14 cellular contexts compared by ENCODE assay signal in genomic region chr3:48436477-48436787, GRCh38. TPM values are rescaled to one million over a fixed set of nuclear protein-coding genes. Genes with fewer than 3 reads are reported as not detected.
DNase-seq lines count a peak whose midpoint lies in the region; ATAC-seq and TF ChIP-seq lines count a peak whose summit lies in the region.
"Had no signal": no experiment of that assay in that cellular context is flagged by ENCODE, and none has a peak within 500 bp of the region (broad histone marks: within the 10 kb centered on the region; RNA-seq: fewer than 3 reads in every experiment).

No MANE protein-coding gene starts in this region.

- H3K4me1 Mint-ChIP-seq in naive thymus-derived CD4-positive, alpha-beta T cell: peaks cover 16 to 43% (median 24%) of the 10 kb centered on the region in 7 donors

- H3K79me2 ChIP-seq in DOHH2 (ENCODE audit: control insufficient read depth, low read length): peaks cover 48% of the 10 kb centered on the region
- H3K79me2 ChIP-seq in SU-DHL-6 (ENCODE audit: insufficient read depth, low read length): peaks cover 19% of the 10 kb centered on the region

- H3K4me3 Mint-ChIP-seq in naive thymus-derived CD4-positive, alpha-beta T cell: no peak overlapping the region
- H3K4me3 Mint-ChIP-seq: activated CD4-positive, alpha-beta T cell treated with anti-CD3 and anti-CD28 coated beads, Interleukin-2, amount 10 ng/mL, durations not matched to agents 24 days and 14 days; CD4-positive, alpha-beta T cell; memory B cell had no signal

- TF ChIP-seq CTCF in DOHH2 (IDR thresholded peaks at IDR 0.05; ENCODE audit: low read depth, low read length, poor library complexity, severe bottlenecking): no peak
- TF ChIP-seq CTCF in SU-DHL-6 (IDR thresholded peaks at IDR 0.05; ENCODE audit: insufficient read depth, low read length, poor library complexity, severe bottlenecking): no peak
- no peak for TF ChIP-seq CTCF in foreskin keratinocyte (conservative IDR thresholded peaks at IDR 0.05)

- no peak overlapping the region for H2AFZ ChIP-seq in SU-DHL-6 (ENCODE audit: low read depth, low read length, severe bottlenecking)

- H3K9me3 ChIP-seq in DOHH2 (ENCODE audit: control insufficient read depth, insufficient read depth, low read length): no peaks in the 10 kb centered on the region
- no peaks in the 10 kb centered on the region for H3K9me3 ChIP-seq in SU-DHL-6 (ENCODE audit: insufficient read depth, low read length)
- H3K9me3 ChIP-seq in naive thymus-derived CD4-positive, alpha-beta T cell (ENCODE audit: control insufficient read depth in 2 of 3, low read length in 3 of 3): no peaks in the 10 kb centered on the region

- intact Hi-C loops in naive thymus-derived CD4-positive, alpha-beta T cell (cut with micrococcal nuclease): loop anchor here (1.0 to 2.0 kb wide), 7 partner anchors 22 to 347 kb away; no protein-coding TSS in a partner anchor

- H3K4me1 ChIP-seq in DOHH2 (ENCODE audit: control insufficient read depth, low read length) (peaks cover 37% of the 10 kb centered on the region), foreskin keratinocyte (peaks cover 35% of the 10 kb centered on the region)
- peaks cover 11 to 18% of the 10 kb centered on the region in 2 donors for H3K4me1 ChIP-seq in naive thymus-derived CD4-positive, alpha-beta T cell (ENCODE audit: control insufficient read depth in 2 of 2, insufficient read depth in 2 of 2, low read length in 2 of 2)

- H3K4me2 ChIP-seq in DOHH2 (ENCODE audit: low read length): peak overlapping the region; percentile 29
- no peak overlapping the region for H3K4me2 ChIP-seq in SU-DHL-6 (ENCODE audit: low read depth, low read length, poor library complexity, severe bottlenecking)
- H3K4me2 ChIP-seq: smooth muscle cell had no signal

- no peaks in the 10 kb centered on the region for H3K27me3 ChIP-seq in DOHH2 (ENCODE audit: control insufficient read depth, low read length)
- H3K27me3 ChIP-seq in SU-DHL-6 (ENCODE audit: low read length): no peaks in the 10 kb centered on the region
- H3K27me3 ChIP-seq in naive thymus-derived CD4-positive, alpha-beta T cell (ENCODE audit: control insufficient read depth in 2 of 2, insufficient read depth in 2 of 2, low read length in 2 of 2): no peaks in the 10 kb centered on the region
- no peaks in the 10 kb centered on the region for H3K27me3 ChIP-seq in foreskin keratinocyte

- peaks cover 0 to 2% (median 0%) of the 10 kb centered on the region in 11 donors for H3K9me3 Mint-ChIP-seq in naive thymus-derived CD4-positive, alpha-beta T cell
- H3K9me3 Mint-ChIP-seq: activated CD4-positive, alpha-beta T cell treated with anti-CD3 and anti-CD28 coated beads, Interleukin-2, amount 10 ng/mL, durations not matched to agents 24 days and 14 days; CD4-positive, alpha-beta T cell; memory B cell had no signal

- H4K20me1 ChIP-seq in DOHH2 (ENCODE audit: control insufficient read depth, insufficient read depth, low read depth, low read length) (peaks cover 2% of the 10 kb centered on the region), SU-DHL-6 (ENCODE audit: low read depth, low read length) (no peaks in the 10 kb centered on the region)

- no peaks in the 10 kb centered on the region for H3K9me2 ChIP-seq in DOHH2 (replicated peaks; ENCODE audit: control insufficient read depth, low read length)
- no peaks in the 10 kb centered on the region for H3K9me2 ChIP-seq in SU-DHL-6 (replicated peaks; ENCODE audit: insufficient read depth, low read length)

- CTCF ChIA-PET in naive thymus-derived CD4-positive, alpha-beta T cell (lab: Charles Lee): interaction anchor here (0.5 to 7.8 kb wide), 54 partner anchors 10 to 1047 kb away, joined by 3 to 115 read pairs (median 5); partner anchors contain the start of genes ATRIP, CDC25A, PFKFB4 and SHISA5

- POLR2A ChIA-PET in naive thymus-derived CD4-positive, alpha-beta T cell (lab: Charles Lee): interaction anchor here (0.7 to 3.4 kb wide), 16 partner anchors 9 to 174 kb away, joined by 3 to 19 read pairs (median 3); partner anchors contain the start of genes PFKFB4 and SHISA5

- H3K36me3 ChIP-seq in DOHH2 (ENCODE audit: control insufficient read depth, low read length) (peaks cover 51% of the 10 kb centered on the region), SU-DHL-6 (ENCODE audit: low read length) (0 out of 2 replicates have a peak, but pooled peaks cover 1% of the 10 kb centered on the region)
- H3K36me3 ChIP-seq in naive thymus-derived CD4-positive, alpha-beta T cell (ENCODE audit: control insufficient read depth in 2 of 3, insufficient read depth in 3 of 3, low read length in 3 of 3): peaks cover 0 to 34% (median 3%) of the 10 kb centered on the region in 3 experiments

- peaks cover 5% of the 10 kb centered on the region; the same call in 1 of the 2 replicates for H3F3A ChIP-seq in DOHH2 (ENCODE audit: control insufficient read depth, insufficient read depth)
- peaks cover 17% of the 10 kb centered on the region for H3F3A ChIP-seq in SU-DHL-6 (ENCODE audit: insufficient read depth)

- DNase-seq in naive thymus-derived CD4-positive, alpha-beta T cell: no peak
- DNase-seq in substantia nigra (lab: John Stamatoyannopoulos, UW) (no peak), D341Med (ENCODE audit: low spot score) (no peak), foreskin keratinocyte (no peak), GDM1 (lab: John Stamatoyannopoulos, UW) (no peak)
- no peak for DNase-seq in stimulated activated CD8-positive, alpha-beta memory T cell treated with anti-CD3 and anti-CD28 coated beads, Interleukin-4, amount 100 ng/mL, for 48 hours
- DNase-seq: SIG-M5 had no signal

- H3K4me3 ChIP-seq in DOHH2 (ENCODE audit: low read length): no peak overlapping the region
- no peak overlapping the region for H3K4me3 ChIP-seq in SU-DHL-6 (ENCODE audit: insufficient read depth, low read length, poor library complexity, severe bottlenecking)
- H3K4me3 ChIP-seq in naive thymus-derived CD4-positive, alpha-beta T cell (ENCODE audit: low read length): no peak overlapping the region
- H3K4me3 ChIP-seq: smooth muscle cell had no signal

- peaks cover 0 to 13% (median 1%) of the 10 kb centered on the region in 5 donors for H3K36me3 Mint-ChIP-seq in naive thymus-derived CD4-positive, alpha-beta T cell

- no peak for ATAC-seq in naive thymus-derived CD4-positive, alpha-beta T cell
- no peak for ATAC-seq in foreskin keratinocyte

- H3K27ac Mint-ChIP-seq in naive thymus-derived CD4-positive, alpha-beta T cell: no peak overlapping the region
- H3K27ac Mint-ChIP-seq: activated CD4-positive, alpha-beta T cell treated with anti-CD3 and anti-CD28 coated beads, Interleukin-2, amount 10 ng/mL, durations not matched to agents 24 days and 14 days; CD4-positive, alpha-beta T cell; memory B cell had no signal

- H3K9ac ChIP-seq in SU-DHL-6 (ENCODE audit: low read length): no peak overlapping the region

- H3K27me3 Mint-ChIP-seq in naive thymus-derived CD4-positive, alpha-beta T cell: no peaks in the 10 kb centered on the region
- H3K27me3 Mint-ChIP-seq: activated CD4-positive, alpha-beta T cell treated with anti-CD3 and anti-CD28 coated beads, Interleukin-2, amount 10 ng/mL, durations not matched to agents 24 days and 14 days; CD4-positive, alpha-beta T cell; memory B cell had no signal

- H3K27ac ChIP-seq in DOHH2 (ENCODE audit: low read depth, low read length): no peak overlapping the region
- H3K27ac ChIP-seq in SU-DHL-6 (ENCODE audit: low read depth, low read length): peak overlapping the region; percentile 6; the same call in 1 of the 2 replicates
- H3K27ac ChIP-seq in naive thymus-derived CD4-positive, alpha-beta T cell (ENCODE audit: low read depth, low read length): peak overlapping the region; percentile 20
- peak overlapping the region; percentile 6 for H3K27ac ChIP-seq in substantia nigra (ENCODE audit: low read depth, low read length, poor library complexity, severe bottlenecking)
- H3K27ac ChIP-seq in foreskin keratinocyte: no peak overlapping the region
- H3K27ac ChIP-seq: WERI-Rb-1 had no signal

RNA-seq across cellular contexts. Expression of gene CCDC51, which starts 3.5 kb away (rescaled TPM):
- 10 to 100 TPM in 1 of 5 experiments, 1 to 10 TPM in 4; 3.6 to 16.5 (median 5.0) TPM for total RNA-seq in naive thymus-derived CD4-positive, alpha-beta T cell
- polyA plus RNA-seq in naive thymus-derived CD4-positive, alpha-beta T cell: 10 to 100 TPM; 10.2 to 14.3 TPM
- 30.3 and 31.1 TPM in 2 replicates for total RNA-seq in foreskin keratinocyte
- polyA plus RNA-seq in foreskin keratinocyte: 29.5 and 33.2 TPM in 2 replicates

RNA-seq across cellular contexts. Expression of gene TMA7, which starts 3.6 kb away (rescaled TPM):
- 100 to 1,000 TPM; 193 to 278 (median 236) TPM for total RNA-seq in naive thymus-derived CD4-positive, alpha-beta T cell
- 100 to 1,000 TPM; 512 to 752 TPM for polyA plus RNA-seq in naive thymus-derived CD4-positive, alpha-beta T cell
- total RNA-seq in foreskin keratinocyte: 376 and 417 TPM in 2 replicates
- 616 and 663 TPM in 2 replicates for polyA plus RNA-seq in foreskin keratinocyte

RNA-seq across cellular contexts. Expression of gene PLXNB1, which starts 6.5 kb away (rescaled TPM):
- 1 to 10 TPM in 4 of 5 experiments, under 1 TPM in 1; 0.79 to 3.3 (median 2.7) TPM for total RNA-seq in naive thymus-derived CD4-positive, alpha-beta T cell
- not detected for polyA plus RNA-seq in naive thymus-derived CD4-positive, alpha-beta T cell
- total RNA-seq in foreskin keratinocyte: 67.8 and 73.4 TPM in 2 replicates
- polyA plus RNA-seq in foreskin keratinocyte: 40.1 and 40.6 TPM in 2 replicates

RNA-seq across cellular contexts. Expression of gene ATRIP, which starts 10.1 kb away (rescaled TPM):
- 10 to 100 TPM in 3 of 5 experiments, 1 to 10 TPM in 2; 7.9 to 14.2 (median 12.5) TPM for total RNA-seq in naive thymus-derived CD4-positive, alpha-beta T cell
- polyA plus RNA-seq in naive thymus-derived CD4-positive, alpha-beta T cell: 10 to 100 TPM; 10.7 to 16.2 TPM
- 11.6 and 14.4 TPM in 2 replicates for total RNA-seq in foreskin keratinocyte
- 9.2 and 11.4 TPM in 2 replicates for polyA plus RNA-seq in foreskin keratinocyte

Comparison
In these comparisons a context has a peak if more than half of its experiments do, and no peak if none do; other contexts are left out.
1. H3K27ac ChIP-seq: peak in SU-DHL-6 (single experiment), naive thymus-derived CD4-positive, alpha-beta T cell (single experiment) and substantia nigra (single experiment); none in DOHH2 (single experiment) and foreskin keratinocyte (single experiment).
2. RNA of gene PLXNB1, which starts 6.5 kb away (total RNA-seq): 67.8 to 73.4 TPM in foreskin keratinocyte; 0.79 to 3.3 TPM in naive thymus-derived CD4-positive, alpha-beta T cell; every median in the first group is over 10 times any median in the second.